ENCODE assay signal across 8 cellular contexts in the genomic region with DNA sequence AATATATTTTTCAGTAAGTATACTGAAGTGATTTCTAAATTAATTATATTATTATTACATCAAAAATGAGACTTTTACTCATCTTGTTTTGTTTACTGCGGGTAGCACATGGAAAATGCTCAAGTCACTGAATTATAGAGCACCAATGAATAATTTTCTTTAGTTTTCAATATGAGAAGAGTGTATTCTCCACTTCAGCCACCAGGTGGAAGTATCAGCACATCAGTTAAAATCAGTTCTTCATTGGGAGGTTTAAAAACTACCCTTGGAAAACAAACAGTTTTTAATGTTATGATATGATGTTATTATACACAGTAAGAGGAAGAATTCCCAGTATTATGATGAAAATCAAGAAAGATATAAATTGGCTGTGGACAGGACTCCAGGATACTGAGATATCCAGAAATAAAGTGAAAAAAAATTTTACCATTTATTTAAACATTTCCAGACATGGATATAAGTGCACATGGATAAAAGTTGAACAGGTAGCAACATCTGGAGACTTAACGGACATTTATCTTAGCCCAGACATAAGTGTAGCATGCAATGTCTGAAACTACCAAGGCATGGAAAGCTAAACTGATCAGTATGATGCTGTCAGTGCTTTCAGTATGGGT.
DNase-seq lines count a peak whose midpoint lies in the region; FAIRE-seq and TF ChIP-seq lines count a peak whose summit lies in the region.

No MANE protein-coding gene starts in this region.

- H3K4me1 Mint-ChIP-seq in glutamatergic neuron (ENCODE audit: low read depth, unreplicated experiment), result no peaks in the 10 kb centered on the region

- FAIRE-seq in GM18507 (lab: Jason Lieb, UNC) (peak; percentile 50), TTC549 (lab: Jason Lieb, UNC) (peak; percentile 83)

- no peak overlapping the region for H3K4me3 Mint-ChIP-seq in glutamatergic neuron (ENCODE audit: unreplicated experiment)

- DNase-seq in AML-193 (lab: John Stamatoyannopoulos, UW) (peak; percentile 26 to 44), GM18507 (ENCODE audit: extremely low spot score, insufficient read length, low read depth) (peak; percentile 2), NAMALWA (ENCODE audit: low spot score) (peak; percentile 64), glutamatergic neuron (no peak), superior temporal gyrus (ENCODE audit: extremely low spot score) (peak; percentile 92), foreskin melanocyte (no peak)
- DNase-seq in stimulated activated CD8-positive, alpha-beta memory T cell treated with anti-CD3 and anti-CD28 coated beads, Interleukin-4, amount 100 ng/mL, for 48 hours, result no peak

- TF ChIP-seq CTCF in glutamatergic neuron (IDR thresholded peaks at IDR 0.05; ENCODE audit: partially characterized antibody, unreplicated experiment), result peak; percentile 97

- H3K36me3 Mint-ChIP-seq in glutamatergic neuron (ENCODE audit: unreplicated experiment), result no peaks in the 10 kb centered on the region

- no peaks in the 10 kb centered on the region for H3K27me3 Mint-ChIP-seq in glutamatergic neuron (ENCODE audit: unreplicated experiment)

- H3K9me3 Mint-ChIP-seq in glutamatergic neuron (ENCODE audit: unreplicated experiment), result no peaks in the 10 kb centered on the region

- H3K27ac Mint-ChIP-seq in glutamatergic neuron (ENCODE audit: unreplicated experiment), result no peak overlapping the region

Comparison
In these comparisons a context has a peak if more than half of its experiments do, and no peak if none do; other contexts are left out.
1. DNase-seq: peak in AML-193 (2 of 2), GM18507 (single experiment), NAMALWA (single experiment) and superior temporal gyrus (single experiment); none in glutamatergic neuron (single experiment), stimulated activated CD8-positive, alpha-beta memory T cell treated with anti-CD3 and anti-CD28 coated beads, Interleukin-4, amount 100 ng/mL, for 48 hours (single experiment) and foreskin melanocyte (single experiment).